Comparison of ENCODE assay signal across 23 cellular contexts in genomic region chr1:224450164-224450955, GRCh38. TPM values are rescaled to one million over a fixed set of nuclear protein-coding genes. Genes with fewer than 3 reads are reported as not detected.
DNase-seq lines count a peak whose midpoint lies in the region; ATAC-seq and TF ChIP-seq lines count a peak whose summit lies in the region.
"Had no signal": no experiment of that assay in that cellular context is flagged by ENCODE, and none has a peak within 500 bp of the region (broad histone marks: within the 10 kb centered on the region; RNA-seq: fewer than 3 reads in every experiment).

No MANE protein-coding gene starts in this region.

- intact Hi-C loops in activated CD8-positive, alpha-beta T cell treated with anti-CD3 and anti-CD28 coated beads for 36 hours (cut with micrococcal nuclease): no loop called here

- no peaks in the 10 kb centered on the region for H3K27me3 Mint-ChIP-seq in activated CD8-positive, alpha-beta T cell treated with anti-CD3 and anti-CD28 coated beads for 36 hours
- H3K27me3 Mint-ChIP-seq in activated CD8-positive, alpha-beta T cell treated with anti-CD3 and anti-CD28 coated beads, Interleukin-2, amount 10 ng/mL, durations not matched to agents 7 days and 5 days (ENCODE audit: low read depth): no peaks in the 10 kb centered on the region
- H3K27me3 Mint-ChIP-seq in T-helper 1 cell treated with Interleukin-12 subunit alpha and Interleukin-12 subunit beta and Interleukin-4 antibody, amounts not matched to agents 30 μg/mL and 1 μg/mL, for 36 hours (ENCODE audit: low read depth): no peaks in the 10 kb centered on the region
- no peaks in the 10 kb centered on the region for H3K27me3 Mint-ChIP-seq in effector memory CD8-positive, alpha-beta T cell

- no peak overlapping the region for H2AFZ ChIP-seq in smooth muscle cell (ENCODE audit: low read depth)

- H3K27ac Mint-ChIP-seq in activated CD8-positive, alpha-beta T cell treated with anti-CD3 and anti-CD28 coated beads for 36 hours: peak overlapping the region; percentile 70
- no peak overlapping the region for H3K27ac Mint-ChIP-seq in activated CD8-positive, alpha-beta T cell treated with anti-CD3 and anti-CD28 coated beads, Interleukin-2, amount 10 ng/mL, durations not matched to agents 7 days and 5 days
- peak overlapping the region; percentile 86 for H3K27ac Mint-ChIP-seq in T-helper 1 cell treated with Interleukin-12 subunit alpha and Interleukin-12 subunit beta and Interleukin-4 antibody, amounts not matched to agents 30 μg/mL and 1 μg/mL, for 36 hours
- no peak overlapping the region for H3K27ac Mint-ChIP-seq in effector memory CD8-positive, alpha-beta T cell

- H3K4me3 ChIP-seq in smooth muscle cell: no peak overlapping the region
- H3K4me3 ChIP-seq: cardiac muscle cell, left ventricle myocardium inferior, prostate gland, thoracic aorta had no signal

- H3F3A ChIP-seq in smooth muscle cell (ENCODE audit: low read depth): no peaks in the 10 kb centered on the region

- peak overlapping the region; percentile 0 for H3K27ac ChIP-seq in smooth muscle cell (ENCODE audit: low read depth)
- H3K27ac ChIP-seq: cardiac muscle cell, left ventricle myocardium inferior, prostate gland, thoracic aorta had no signal

- H3K27me3 ChIP-seq in smooth muscle cell (ENCODE audit: low read depth): no peaks in the 10 kb centered on the region
- H3K27me3 ChIP-seq: cardiac muscle cell had no signal

- H3K4me1 Mint-ChIP-seq in activated CD8-positive, alpha-beta T cell treated with anti-CD3 and anti-CD28 coated beads for 36 hours (ENCODE audit: low read depth): peaks cover 26% of the 10 kb centered on the region
- peaks cover 13% of the 10 kb centered on the region for H3K4me1 Mint-ChIP-seq in activated CD8-positive, alpha-beta T cell treated with anti-CD3 and anti-CD28 coated beads, Interleukin-2, amount 10 ng/mL, durations not matched to agents 7 days and 5 days (ENCODE audit: low read depth)
- peaks cover 17% of the 10 kb centered on the region for H3K4me1 Mint-ChIP-seq in T-helper 1 cell treated with Interleukin-12 subunit alpha and Interleukin-12 subunit beta and Interleukin-4 antibody, amounts not matched to agents 30 μg/mL and 1 μg/mL, for 36 hours (ENCODE audit: low read depth)
- peaks cover 5 to 6% of the 10 kb centered on the region in 2 donors for H3K4me1 Mint-ChIP-seq in effector memory CD8-positive, alpha-beta T cell (ENCODE audit: low read depth in 2 of 2)

- CTCF ChIA-PET in activated CD8-positive, alpha-beta T cell treated with anti-CD3 and anti-CD28 coated beads for 36 hours (lab: Charles Lee): interaction anchor here (0.6 to 1.0 kb wide), 2 partner anchors 73 to 138 kb away, joined by 3 read pairs; no protein-coding TSS in a partner anchor
- CTCF ChIA-PET in activated CD8-positive, alpha-beta T cell treated with anti-CD3 and anti-CD28 coated beads, Interleukin-2, amount 10 ng/mL, durations not matched to agents 7 days and 5 days (lab: Charles Lee): no interaction called here

- no peak for TF ChIP-seq CTCF in activated CD8-positive, alpha-beta T cell treated with anti-CD3 and anti-CD28 coated beads for 36 hours (IDR thresholded peaks at IDR 0.05)
- TF ChIP-seq CTCF in smooth muscle cell (IDR thresholded peaks at IDR 0.05; ENCODE audit: borderline replicate concordance, insufficient read depth, poor library complexity, severe bottlenecking): no peak

- no peak for DNase-seq in activated CD8-positive, alpha-beta T cell treated with anti-CD3 and anti-CD28 coated beads for 36 hours
- no peak for DNase-seq in activated CD8-positive, alpha-beta T cell treated with anti-CD3 and anti-CD28 coated beads, Interleukin-2, amount 10 ng/mL, durations not matched to agents 7 days and 5 days
- no peak for DNase-seq in effector memory CD8-positive, alpha-beta T cell
- DNase-seq in smooth muscle cell (lab: John Stamatoyannopoulos, UW; ENCODE audit: unreplicated experiment): no peak
- DNase-seq in NCI-H510A (lab: John Stamatoyannopoulos, UW): no peak
- DNase-seq: activated CD4-positive, CD25-positive, alpha-beta regulatory T cell; activated CD8-positive, alpha-beta memory T cell treated with anti-CD3 and anti-CD28 coated beads for 24 hours; activated naive CD4-positive, alpha-beta T cell treated with anti-CD3 and anti-CD28 coated beads, Interleukin-2, amount 50 U/mL, for 16 hours; activated T-cell treated with anti-CD3 and anti-CD28 coated beads, Interleukin-2, amount 50 U/mL, for 48 hours; aorta; left ventricle myocardium inferior; MM.1S; NCI-H2029 treated with DMSO at 0.1 percent for 48 hours; NCI-H2227 treated with DMSO at 0.1 percent for 48 hours; SHP77 treated with DMSO at 0.1 percent for 48 hours; stimulated activated naive CD8-positive, alpha-beta T cell treated with anti-CD3 and anti-CD28 coated beads, Interleukin-15, Interleukin-2, amounts not matched to agents 100 U/mL and 50 U/mL, for 24 hours had no signal

- POLR2A ChIA-PET in activated CD8-positive, alpha-beta T cell treated with anti-CD3 and anti-CD28 coated beads for 36 hours (lab: Charles Lee): no interaction called here
- POLR2A ChIA-PET in activated CD8-positive, alpha-beta T cell treated with anti-CD3 and anti-CD28 coated beads, Interleukin-2, amount 10 ng/mL, durations not matched to agents 7 days and 5 days (lab: Charles Lee): no interaction called here

- ATAC-seq in activated CD8-positive, alpha-beta T cell treated with anti-CD3 and anti-CD28 coated beads for 36 hours: no peak
- no peak for ATAC-seq in activated CD8-positive, alpha-beta T cell treated with anti-CD3 and anti-CD28 coated beads, Interleukin-2, amount 10 ng/mL, durations not matched to agents 7 days and 5 days
- ATAC-seq in effector memory CD8-positive, alpha-beta T cell (replicated peaks): peak; percentile 56
- ATAC-seq in HG03432 (IDR thresholded peaks at IDR 0.05; ENCODE audit: unreplicated experiment): no peak
- ATAC-seq in HG03457 (IDR thresholded peaks at IDR 0.05; ENCODE audit: unreplicated experiment): no peak
- ATAC-seq: Panc1 had no signal

- no peak overlapping the region for H3K9ac ChIP-seq in smooth muscle cell (ENCODE audit: low read depth)

- H4K20me1 ChIP-seq in smooth muscle cell (ENCODE audit: low read depth): no peaks in the 10 kb centered on the region

- no peak overlapping the region for H3K4me2 ChIP-seq in smooth muscle cell

- H3K36me3 Mint-ChIP-seq in activated CD8-positive, alpha-beta T cell treated with anti-CD3 and anti-CD28 coated beads for 36 hours (ENCODE audit: low read depth): no peaks in the 10 kb centered on the region
- peaks cover 3% of the 10 kb centered on the region for H3K36me3 Mint-ChIP-seq in activated CD8-positive, alpha-beta T cell treated with anti-CD3 and anti-CD28 coated beads, Interleukin-2, amount 10 ng/mL, durations not matched to agents 7 days and 5 days (ENCODE audit: low read depth)
- peaks cover 19% of the 10 kb centered on the region for H3K36me3 Mint-ChIP-seq in T-helper 1 cell treated with Interleukin-12 subunit alpha and Interleukin-12 subunit beta and Interleukin-4 antibody, amounts not matched to agents 30 μg/mL and 1 μg/mL, for 36 hours (ENCODE audit: low read depth)
- peaks cover 6% of the 10 kb centered on the region for H3K36me3 Mint-ChIP-seq in effector memory CD8-positive, alpha-beta T cell (ENCODE audit: insufficient read depth)

- H3K9me3 Mint-ChIP-seq in activated CD8-positive, alpha-beta T cell treated with anti-CD3 and anti-CD28 coated beads for 36 hours: no peaks in the 10 kb centered on the region
- H3K9me3 Mint-ChIP-seq in activated CD8-positive, alpha-beta T cell treated with anti-CD3 and anti-CD28 coated beads, Interleukin-2, amount 10 ng/mL, durations not matched to agents 7 days and 5 days (ENCODE audit: insufficient read depth): no peaks in the 10 kb centered on the region
- peaks cover 4% of the 10 kb centered on the region for H3K9me3 Mint-ChIP-seq in T-helper 1 cell treated with Interleukin-12 subunit alpha and Interleukin-12 subunit beta and Interleukin-4 antibody, amounts not matched to agents 30 μg/mL and 1 μg/mL, for 36 hours
- no peaks in the 10 kb centered on the region for H3K9me3 Mint-ChIP-seq in effector memory CD8-positive, alpha-beta T cell

- no peak overlapping the region for H3K4me3 Mint-ChIP-seq in activated CD8-positive, alpha-beta T cell treated with anti-CD3 and anti-CD28 coated beads for 36 hours
- no peak overlapping the region for H3K4me3 Mint-ChIP-seq in activated CD8-positive, alpha-beta T cell treated with anti-CD3 and anti-CD28 coated beads, Interleukin-2, amount 10 ng/mL, durations not matched to agents 7 days and 5 days
- no peak overlapping the region for H3K4me3 Mint-ChIP-seq in T-helper 1 cell treated with Interleukin-12 subunit alpha and Interleukin-12 subunit beta and Interleukin-4 antibody, amounts not matched to agents 30 μg/mL and 1 μg/mL, for 36 hours
- H3K4me3 Mint-ChIP-seq in effector memory CD8-positive, alpha-beta T cell: no peak overlapping the region

- WGBS in smooth muscle cell (ENCODE audit: low lambda C conversion rate): 80% methylated on average over 7 of the region's 7 CpGs

- H3K4me1 ChIP-seq in smooth muscle cell (ENCODE audit: low read depth): peaks cover 4% of the 10 kb centered on the region

- no peaks in the 10 kb centered on the region for H3K9me3 ChIP-seq in smooth muscle cell (replicated peaks; ENCODE audit: low read depth)
- H3K9me3 ChIP-seq: left ventricle myocardium inferior, prostate gland, thoracic aorta had no signal

- H3K79me2 ChIP-seq in smooth muscle cell (ENCODE audit: low read depth): no peaks in the 10 kb centered on the region

- H3K36me3 ChIP-seq in smooth muscle cell (ENCODE audit: low read depth): no peaks in the 10 kb centered on the region
- H3K36me3 ChIP-seq: cardiac muscle cell, left ventricle myocardium inferior, prostate gland, thoracic aorta had no signal

RNA-seq across cellular contexts. Expression of gene WDR26, which starts 15.8 kb away (rescaled TPM):
- 10 to 100 TPM; 75.2 to 75.8 TPM for total RNA-seq in activated CD8-positive, alpha-beta T cell treated with anti-CD3 and anti-CD28 coated beads for 36 hours
- 10 to 100 TPM; 63.8 to 66.2 TPM for total RNA-seq in activated CD8-positive, alpha-beta T cell treated with anti-CD3 and anti-CD28 coated beads, Interleukin-2, amount 10 ng/mL, durations not matched to agents 7 days and 5 days
- total RNA-seq in smooth muscle cell: 79.5 and 81.4 TPM in 2 replicates
- polyA plus RNA-seq in smooth muscle cell: 8.6 and 12.0 TPM in 2 replicates

Comparison
In these comparisons a context has a peak if more than half of its experiments do, and no peak if none do; other contexts are left out.
1. H3K27ac Mint-ChIP-seq: peak in activated CD8-positive, alpha-beta T cell treated with anti-CD3 and anti-CD28 coated beads for 36 hours (single experiment) and T-helper 1 cell treated with Interleukin-12 subunit alpha and Interleukin-12 subunit beta and Interleukin-4 antibody, amounts not matched to agents 30 μg/mL and 1 μg/mL, for 36 hours (single experiment); none in activated CD8-positive, alpha-beta T cell treated with anti-CD3 and anti-CD28 coated beads, Interleukin-2, amount 10 ng/mL, durations not matched to agents 7 days and 5 days (single experiment) and effector memory CD8-positive, alpha-beta T cell (0 of 2).